1 cellular context compared by ENCODE assay signal in genomic region chr16:70472786-70473433, GRCh38.
TF ChIP-seq lines count a peak whose summit lies in the region.

No MANE protein-coding gene starts in this region.

TF ChIP-seq in H1, 55 proteins besides CTCF, POLR2A, EP300 and RAD21:
- TF ChIP-seq SRF (IDR thresholded peaks at IDR 0.05; ENCODE audit: low read depth, low read length) (no peak), CHD2 (IDR thresholded peaks at IDR 0.05; ENCODE audit: low read length) (no peak), PHF8 (conservative IDR thresholded peaks at IDR 0.05; ENCODE audit: low read depth, low read length) (no peak), JUND (IDR thresholded peaks at IDR 0.05; ENCODE audit: low read length) (no peak), SIN3A (conservative IDR thresholded peaks at IDR 0.05 in 1 of 2, IDR thresholded peaks at IDR 0.05 in 1 of 2; ENCODE audit: low read depth in 1 of 2, low read length in 2 of 2) (no peak), CHD1 (IDR thresholded peaks at IDR 0.05; ENCODE audit: low read depth, low read length) (no peak), YY1 (IDR thresholded peaks at IDR 0.05; ENCODE audit: low read depth, low read length) (no peak), RBBP5 (IDR thresholded peaks at IDR 0.05; ENCODE audit: borderline replicate concordance, low read depth, low read length) (no peak), BACH1 (IDR thresholded peaks at IDR 0.05; ENCODE audit: low read length) (no peak), NRF1 (IDR thresholded peaks at IDR 0.05; ENCODE audit: low read depth, low read length) (no peak), SAP30 (IDR thresholded peaks at IDR 0.05; ENCODE audit: insufficient read depth, insufficient replicate concordance, low read length) (no peak), RXRA (IDR thresholded peaks at IDR 0.05; ENCODE audit: insufficient read depth, low read depth, low read length) (no peak), MAFK (IDR thresholded peaks at IDR 0.05; ENCODE audit: low read depth, low read length) (no peak), CEBPB (IDR thresholded peaks at IDR 0.05; ENCODE audit: low read depth, low read length) (no peak), FOSL1 (IDR thresholded peaks at IDR 0.05; ENCODE audit: insufficient read depth, low read depth, low read length) (no peak)
